12 cellular contexts compared by ENCODE assay signal in genomic region chr16:3856367-3857141, GRCh38. TPM values are rescaled to one million over a fixed set of nuclear protein-coding genes. Genes with fewer than 3 reads are reported as not detected.
DNase-seq lines count a peak whose midpoint lies in the region; ATAC-seq and TF ChIP-seq lines count a peak whose summit lies in the region.
"Had no signal": no experiment of that assay in that cellular context is flagged by ENCODE, and none has a peak within 500 bp of the region (broad histone marks: within the 10 kb centered on the region; RNA-seq: fewer than 3 reads in every experiment).

No MANE protein-coding gene starts in this region.

- no peak for DNase-seq in activated naive CD4-positive, alpha-beta T cell treated with anti-CD3 and anti-CD28 coated beads, Interleukin-2, amount 50 U/mL, for 16 hours
- DNase-seq in MCF 10A (ENCODE audit: unreplicated experiment) (no peak), upper lobe of right lung (no peak), NCI-H2196 (lab: John Stamatoyannopoulos, UW; ENCODE audit: unreplicated experiment) (no peak), left colon (no peak), NCI-H1092 treated with DMSO at 0.1 percent for 48 hours (lab: John Stamatoyannopoulos, UW) (no peak)
- no peak for DNase-seq in naive thymus-derived CD4-positive, alpha-beta T cell
- DNase-seq: activated CD4-positive, alpha-beta T cell treated with anti-CD3 and anti-CD28 coated beads for 1 hour; NCI-H146; stimulated activated naive CD4-positive, alpha-beta T cell treated with Interleukin-2 at 50 U/mL for 16 hours had no signal

- H3K4me3 Mint-ChIP-seq in activated naive CD4-positive, alpha-beta T cell treated with anti-CD3 and anti-CD28 coated beads, Interleukin-2, amount 50 U/mL, for 24 hours: peak overlapping the region; percentile 1
- H3K4me3 Mint-ChIP-seq in MCF 10A (ENCODE audit: unreplicated experiment): no peak overlapping the region
- peak overlapping the region in 5 of 10 donors; percentile 3 to 56 (median 34) for H3K4me3 Mint-ChIP-seq in naive thymus-derived CD4-positive, alpha-beta T cell

- ATAC-seq in naive thymus-derived CD4-positive, alpha-beta T cell: no peak
- no peak for ATAC-seq in upper lobe of right lung
- ATAC-seq in left colon: no peak
- ATAC-seq: HCT116 had no signal

- no peaks in the 10 kb centered on the region for H3K27me3 Mint-ChIP-seq in activated naive CD4-positive, alpha-beta T cell treated with anti-CD3 and anti-CD28 coated beads, Interleukin-2, amount 50 U/mL, for 24 hours
- H3K27me3 Mint-ChIP-seq in MCF 10A (ENCODE audit: insufficient read depth, unreplicated experiment): no peaks in the 10 kb centered on the region
- H3K27me3 Mint-ChIP-seq in naive thymus-derived CD4-positive, alpha-beta T cell: no peaks in the 10 kb centered on the region

- H3K36me3 Mint-ChIP-seq in activated naive CD4-positive, alpha-beta T cell treated with anti-CD3 and anti-CD28 coated beads, Interleukin-2, amount 50 U/mL, for 24 hours: no peaks in the 10 kb centered on the region
- H3K36me3 Mint-ChIP-seq in MCF 10A (ENCODE audit: insufficient read depth, unreplicated experiment): peaks cover 15% of the 10 kb centered on the region
- peaks cover 0 to 2% (median 0%) of the 10 kb centered on the region in 5 donors for H3K36me3 Mint-ChIP-seq in naive thymus-derived CD4-positive, alpha-beta T cell

- no peaks in the 10 kb centered on the region for H3K9me3 ChIP-seq in naive thymus-derived CD4-positive, alpha-beta T cell (ENCODE audit: control insufficient read depth in 2 of 3, low read length in 3 of 3)
- no peaks in the 10 kb centered on the region for H3K9me3 ChIP-seq in upper lobe of right lung

- CTCF ChIA-PET in MCF 10A (lab: Yijun Ruan, JAX): interaction anchor here (0.6 kb wide), 5 partner anchors 14 to 760 kb away, joined by 3 to 4 read pairs (median 3); no protein-coding TSS in a partner anchor
- CTCF ChIA-PET in naive thymus-derived CD4-positive, alpha-beta T cell (lab: Charles Lee): interaction anchor here (0.5 to 0.7 kb wide), 2 partner anchors 64 to 705 kb away, joined by 3 read pairs; no protein-coding TSS in a partner anchor

- intact Hi-C loops in MCF 10A (cut with micrococcal nuclease) (no loop called here), upper lobe of right lung (cut with DNase I) (no loop called here), left colon (cut with DNase I, micrococcal nuclease) (no loop called here)
- intact Hi-C loops in naive thymus-derived CD4-positive, alpha-beta T cell (cut with micrococcal nuclease): no loop called here

- H3K27ac ChIP-seq in naive thymus-derived CD4-positive, alpha-beta T cell (ENCODE audit: low read depth, low read length): peak overlapping the region; percentile 5
- H3K27ac ChIP-seq in upper lobe of right lung: peak overlapping the region; percentile 56

- peak overlapping the region; percentile 23 for H3K27ac Mint-ChIP-seq in activated naive CD4-positive, alpha-beta T cell treated with anti-CD3 and anti-CD28 coated beads, Interleukin-2, amount 50 U/mL, for 24 hours
- H3K27ac Mint-ChIP-seq in MCF 10A (ENCODE audit: low read depth, unreplicated experiment): no peak overlapping the region
- peak overlapping the region in 7 of 9 donors; percentile 12 to 80 (median 69) for H3K27ac Mint-ChIP-seq in naive thymus-derived CD4-positive, alpha-beta T cell

- TF ChIP-seq CTCF in MCF 10A (IDR thresholded peaks at IDR 0.05; ENCODE audit: unreplicated experiment): no peak
- no peak for TF ChIP-seq CTCF in upper lobe of right lung (IDR thresholded peaks at IDR 0.05)

- H3K4me1 Mint-ChIP-seq in activated naive CD4-positive, alpha-beta T cell treated with anti-CD3 and anti-CD28 coated beads, Interleukin-2, amount 50 U/mL, for 24 hours: peaks cover 89% of the 10 kb centered on the region
- H3K4me1 Mint-ChIP-seq in MCF 10A (ENCODE audit: insufficient read depth, unreplicated experiment): peaks cover 40% of the 10 kb centered on the region
- H3K4me1 Mint-ChIP-seq in naive thymus-derived CD4-positive, alpha-beta T cell: peaks cover 48 to 89% (median 83%) of the 10 kb centered on the region in 7 donors

- no peaks in the 10 kb centered on the region for H3K9me3 Mint-ChIP-seq in activated naive CD4-positive, alpha-beta T cell treated with anti-CD3 and anti-CD28 coated beads, Interleukin-2, amount 50 U/mL, for 24 hours
- H3K9me3 Mint-ChIP-seq in MCF 10A (ENCODE audit: unreplicated experiment): no peaks in the 10 kb centered on the region
- H3K9me3 Mint-ChIP-seq in naive thymus-derived CD4-positive, alpha-beta T cell: no peaks in the 10 kb centered on the region

- no peaks in the 10 kb centered on the region for H3K27me3 ChIP-seq in naive thymus-derived CD4-positive, alpha-beta T cell (ENCODE audit: control insufficient read depth in 2 of 2, insufficient read depth in 2 of 2, low read length in 2 of 2)
- H3K27me3 ChIP-seq in upper lobe of right lung: no peaks in the 10 kb centered on the region

- POLR2A ChIA-PET in MCF 10A (lab: Yijun Ruan, JAX): interaction anchor here (0.7 to 3.1 kb wide), 14 partner anchors 11 to 417 kb away, joined by 3 to 15 read pairs (median 4); partner anchors contain the start of gene TRAP1
- POLR2A ChIA-PET in naive thymus-derived CD4-positive, alpha-beta T cell (lab: Charles Lee): interaction anchor here (0.7 to 1.0 kb wide), 3 partner anchors 11 to 87 kb away, joined by 3 to 5 read pairs (median 3); no protein-coding TSS in a partner anchor

- peaks cover 12 to 30% of the 10 kb centered on the region in 2 donors for H3K4me1 ChIP-seq in naive thymus-derived CD4-positive, alpha-beta T cell (ENCODE audit: control insufficient read depth in 2 of 2, insufficient read depth in 2 of 2, low read length in 2 of 2)
- peaks cover 64% of the 10 kb centered on the region for H3K4me1 ChIP-seq in upper lobe of right lung

- H3K4me3 ChIP-seq in naive thymus-derived CD4-positive, alpha-beta T cell (ENCODE audit: low read length): no peak overlapping the region
- no peak overlapping the region for H3K4me3 ChIP-seq in upper lobe of right lung

- H3K36me3 ChIP-seq in naive thymus-derived CD4-positive, alpha-beta T cell (ENCODE audit: control insufficient read depth in 2 of 3, insufficient read depth in 3 of 3, low read length in 3 of 3): peaks cover 0 to 5% (median 0%) of the 10 kb centered on the region in 3 experiments
- no peaks in the 10 kb centered on the region for H3K36me3 ChIP-seq in upper lobe of right lung

- BruUV-seq in MCF 10A (replicated peaks; lab: Mats Ljungman, UMichigan): TSS peak; percentile 62

RNA-seq across cellular contexts. Expression of gene CREBBP, which starts 24.0 kb away (rescaled TPM):
- total RNA-seq in MCF 10A (2022): 73.7 and 74.0 TPM in 2 replicates
- 100 to 1,000 TPM in 4 of 5 experiments, 10 to 100 TPM in 1; 73.6 to 194 (median 137) TPM for total RNA-seq in naive thymus-derived CD4-positive, alpha-beta T cell
- 10 to 100 TPM; 10.5 to 15.6 TPM for polyA plus RNA-seq in naive thymus-derived CD4-positive, alpha-beta T cell
- 72.8 TPM for total RNA-seq in upper lobe of right lung
- 10 to 100 TPM; 59.3 to 60.7 TPM for total RNA-seq in left colon
